ENCODE assay signal across 8 cellular contexts in genomic region chr12:13173537-13173936, GRCh38. TPM values are rescaled to one million over a fixed set of nuclear protein-coding genes. Genes with fewer than 3 reads are reported as not detected.
DNase-seq lines count a peak whose midpoint lies in the region; ATAC-seq and TF ChIP-seq lines count a peak whose summit lies in the region.

No MANE protein-coding gene starts in this region.

- no peaks in the 10 kb centered on the region for H3K36me3 Mint-ChIP-seq in osteocyte (ENCODE audit: unreplicated experiment)

- TF ChIP-seq CTCF in fibroblast of mammary gland (conservative IDR thresholded peaks at IDR 0.05; ENCODE audit: control insufficient read depth, insufficient read depth, low read depth, low read length) (no peak), osteocyte (IDR thresholded peaks at IDR 0.05) (no peak)

- H3K36me3 ChIP-seq in SK-N-MC (ENCODE audit: insufficient read depth, low read length): no peaks in the 10 kb centered on the region

- H3K9me3 Mint-ChIP-seq in osteocyte (ENCODE audit: unreplicated experiment): no peaks in the 10 kb centered on the region

- no peaks in the 10 kb centered on the region for H3K9me3 ChIP-seq in SK-N-MC (ENCODE audit: low read depth, low read length)

- H3K4me3 ChIP-seq in SK-N-MC (no peak overlapping the region), fibroblast of mammary gland (ENCODE audit: control insufficient read depth, low read depth, low read length) (no peak overlapping the region)

- H3K27ac Mint-ChIP-seq in osteocyte (ENCODE audit: unreplicated experiment): peak overlapping the region; percentile 90

- DNase-seq in stimulated activated CD4-positive, alpha-beta T cell treated with anti-CD3 and anti-CD28 coated beads, Interleukin-15, amount 100 ng/mL, for 24 hours: peak; percentile 41
- no peak for DNase-seq in stimulated activated CD4-positive, alpha-beta T cell treated with anti-CD3 and anti-CD28 coated beads, Interleukin-4, amount 100 ng/mL, for 1 hour
- DNase-seq in SK-N-MC (ENCODE audit: low read depth, low spot score) (no peak), fibroblast of mammary gland (ENCODE audit: low read depth) (peak; percentile 98), osteocyte (ENCODE audit: extremely low spot score, unreplicated experiment) (no peak), NCI-H128 (lab: John Stamatoyannopoulos, UW; ENCODE audit: unreplicated experiment) (no peak), UCSD-AML1 (lab: John Stamatoyannopoulos, UW; ENCODE audit: unreplicated experiment) (no peak)

- peak; percentile 91 for ATAC-seq in HG02943 (IDR thresholded peaks at IDR 0.05; ENCODE audit: low read depth, unreplicated experiment)

- peak overlapping the region; percentile 2 for H3K4me3 Mint-ChIP-seq in osteocyte (ENCODE audit: unreplicated experiment)

- H3K27me3 Mint-ChIP-seq in osteocyte (ENCODE audit: unreplicated experiment): no peaks in the 10 kb centered on the region

- peak overlapping the region; percentile 9 for H3K9ac ChIP-seq in SK-N-MC (ENCODE audit: insufficient read length)

- H3K27ac ChIP-seq in SK-N-MC: peak overlapping the region; percentile 72

- peaks cover 63% of the 10 kb centered on the region for H3K4me1 Mint-ChIP-seq in osteocyte (ENCODE audit: unreplicated experiment)

RNA-seq across cellular contexts. Expression of gene EMP1, which starts 23.0 kb away (rescaled TPM):
- total RNA-seq in osteocyte: 163 and 170 TPM in 2 replicates

Comparison
In these comparisons a context has a peak if more than half of its experiments do, and no peak if none do; other contexts are left out.
1. DNase-seq: peak in stimulated activated CD4-positive, alpha-beta T cell treated with anti-CD3 and anti-CD28 coated beads, Interleukin-15, amount 100 ng/mL, for 24 hours (single experiment) and fibroblast of mammary gland (single experiment); none in stimulated activated CD4-positive, alpha-beta T cell treated with anti-CD3 and anti-CD28 coated beads, Interleukin-4, amount 100 ng/mL, for 1 hour (single experiment), SK-N-MC (single experiment), osteocyte (single experiment), NCI-H128 (single experiment) and UCSD-AML1 (single experiment).